Comparison of ENCODE assay signal across 11 cellular contexts in genomic region chr10:14016011-14016536, GRCh38.
DNase-seq lines count a peak whose midpoint lies in the region; ATAC-seq and TF ChIP-seq lines count a peak whose summit lies in the region.
"Had no signal": no experiment of that assay in that cellular context is flagged by ENCODE, and none has a peak within 500 bp of the region (broad histone marks: within the 10 kb centered on the region; RNA-seq: fewer than 3 reads in every experiment).

No MANE protein-coding gene starts in this region.

- ATAC-seq in GM18868 (IDR thresholded peaks at IDR 0.05; ENCODE audit: unreplicated experiment) (peak; percentile 56), sciatic nerve (peak; percentile 86), HG02970 (IDR thresholded peaks at IDR 0.05; ENCODE audit: low FRiP score, unreplicated experiment) (no peak), GM18505 (IDR thresholded peaks at IDR 0.05; ENCODE audit: unreplicated experiment) (no peak)
- ATAC-seq: activated naive CD4-positive, alpha-beta T cell treated with anti-CD3 and anti-CD28 coated beads, Interleukin-2, amount 50 U/mL, for 72 hours had no signal

- DNase-seq in SKM-1 (lab: John Stamatoyannopoulos, UW; ENCODE audit: unreplicated experiment): peak; percentile 18
- DNase-seq in cardiac septum (ENCODE audit: low spot score): peak; percentile 82
- DNase-seq in sciatic nerve (ENCODE audit: low spot score): peak; percentile 77
- DNase-seq in NCI-H446 (lab: John Stamatoyannopoulos, UW): no peak
- no peak for DNase-seq in SK-N-DZ (ENCODE audit: low spot score)
- DNase-seq: NCI-H446 treated with DMSO at 0.1 percent for 48 hours, testis had no signal

- TF ChIP-seq POLR2A in GM18505 (IDR thresholded peaks at IDR 0.05; ENCODE audit: borderline replicate concordance, extremely low read depth, insufficient read depth, insufficient read length): no peak

- intact Hi-C loops in cardiac septum (cut with DNase I): no loop called here
- intact Hi-C loops in sciatic nerve (cut with DNase I): no loop called here

Comparison
In these comparisons a context has a peak if more than half of its experiments do, and no peak if none do; other contexts are left out.
1. ATAC-seq: peak in GM18868 (single experiment) and sciatic nerve (single experiment); none in HG02970 (single experiment) and GM18505 (single experiment).
2. DNase-seq: peak in SKM-1 (single experiment), cardiac septum (single experiment) and sciatic nerve (single experiment); none in NCI-H446 (0 of 2) and SK-N-DZ (single experiment).